ENCODE assay signal across 1 cellular context in the genomic region with DNA sequence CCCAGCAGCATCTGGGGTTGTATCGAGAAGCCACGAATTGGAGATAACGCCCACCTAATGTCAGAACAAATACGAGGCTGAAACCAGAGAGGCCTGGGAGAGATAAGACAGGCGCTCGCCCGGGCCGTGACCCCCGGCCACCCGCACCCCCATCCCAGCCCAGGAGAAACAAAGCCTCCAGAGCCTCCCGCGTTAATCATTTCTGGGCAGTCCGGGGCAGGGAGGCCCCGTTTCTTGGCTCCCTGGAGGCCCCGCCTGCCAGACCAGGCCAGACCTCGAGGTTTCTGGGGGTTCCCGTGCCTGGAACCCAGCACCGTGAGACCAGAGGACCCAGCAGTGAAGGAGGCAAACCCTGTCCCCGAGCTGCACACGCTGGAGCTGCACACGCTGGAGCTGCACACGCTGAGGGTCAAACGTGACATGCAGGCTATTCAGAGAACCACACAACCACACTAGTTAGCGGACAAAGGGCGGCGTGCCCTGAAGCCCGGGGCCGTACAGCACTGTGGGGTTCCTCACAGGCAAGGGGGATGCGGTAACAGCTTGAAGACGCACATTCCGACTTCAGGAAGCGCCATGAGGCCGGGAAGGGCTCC.
TF ChIP-seq lines count a peak whose summit lies in the region.

No MANE protein-coding gene starts in this region.

TF ChIP-seq in HepG2, 621 proteins besides CTCF, POLR2A, EP300 and RAD21 (continued from another document and continues in another):
- TF ChIP-seq BRD4 (CRISPR knock-in tag; IDR thresholded peaks at IDR 0.05) (no peak), ZNF775 (CRISPR knock-in tag; IDR thresholded peaks at IDR 0.05; ENCODE audit: borderline replicate concordance) (no peak), ZSCAN22 (CRISPR knock-in tag; IDR thresholded peaks at IDR 0.05) (no peak), ZNF770 (CRISPR knock-in tag; IDR thresholded peaks at IDR 0.05) (peak; percentile 54; the same call in 1 of the 2 replicates), ETV5 (CRISPR knock-in tag; IDR thresholded peaks at IDR 0.05; ENCODE audit: borderline replicate concordance) (no peak), ZBTB42 (CRISPR knock-in tag; IDR thresholded peaks at IDR 0.05) (no peak), GABPA (IDR thresholded peaks at IDR 0.05; ENCODE audit: low read depth, low read length) (no peak), GABPA (CRISPR knock-in tag; IDR thresholded peaks at IDR 0.05; ENCODE audit: low read depth) (no peak), ZFP41 (CRISPR knock-in tag; IDR thresholded peaks at IDR 0.05; ENCODE audit: borderline replicate concordance) (no peak), NR2F2 (IDR thresholded peaks at IDR 0.05; ENCODE audit: borderline replicate concordance, low read depth) (no peak), ZNF274 (CRISPR knock-in tag; IDR thresholded peaks at IDR 0.05) (0 out of 2 replicates have a peak, but pooled peaks have one; percentile 21), NBN (conservative IDR thresholded peaks at IDR 0.05) (no peak), CENPT (CRISPR knock-in tag; IDR thresholded peaks at IDR 0.05; ENCODE audit: low read depth) (no peak), JDP2 (CRISPR knock-in tag; IDR thresholded peaks at IDR 0.05; ENCODE audit: borderline replicate concordance) (no peak), IRF2 (CRISPR knock-in tag; IDR thresholded peaks at IDR 0.05) (no peak), PHF8 (CRISPR knock-in tag; IDR thresholded peaks at IDR 0.05) (peak; percentile 26; the same call in 1 of the 2 replicates), GLI4 (CRISPR knock-in tag; IDR thresholded peaks at IDR 0.05; ENCODE audit: borderline replicate concordance) (no peak), ZNF761 (CRISPR knock-in tag; conservative IDR thresholded peaks at IDR 0.05) (0 out of 2 replicates have a peak, but pooled peaks have one; percentile 49), ZNF337 (CRISPR knock-in tag; IDR thresholded peaks at IDR 0.05; ENCODE audit: borderline replicate concordance, low read depth) (no peak), ZBTB10 (CRISPR knock-in tag; IDR thresholded peaks at IDR 0.05; ENCODE audit: borderline replicate concordance) (peak; percentile 81), SIX4 (CRISPR knock-in tag; IDR thresholded peaks at IDR 0.05) (peak; percentile 80), BCL6 (CRISPR knock-in tag; IDR thresholded peaks at IDR 0.05) (peak; percentile 74), PITX1 (CRISPR knock-in tag; IDR thresholded peaks at IDR 0.05) (peak; percentile 56; the same call in 1 of the 2 replicates)
- TF ChIP-seq, protein P1, sequence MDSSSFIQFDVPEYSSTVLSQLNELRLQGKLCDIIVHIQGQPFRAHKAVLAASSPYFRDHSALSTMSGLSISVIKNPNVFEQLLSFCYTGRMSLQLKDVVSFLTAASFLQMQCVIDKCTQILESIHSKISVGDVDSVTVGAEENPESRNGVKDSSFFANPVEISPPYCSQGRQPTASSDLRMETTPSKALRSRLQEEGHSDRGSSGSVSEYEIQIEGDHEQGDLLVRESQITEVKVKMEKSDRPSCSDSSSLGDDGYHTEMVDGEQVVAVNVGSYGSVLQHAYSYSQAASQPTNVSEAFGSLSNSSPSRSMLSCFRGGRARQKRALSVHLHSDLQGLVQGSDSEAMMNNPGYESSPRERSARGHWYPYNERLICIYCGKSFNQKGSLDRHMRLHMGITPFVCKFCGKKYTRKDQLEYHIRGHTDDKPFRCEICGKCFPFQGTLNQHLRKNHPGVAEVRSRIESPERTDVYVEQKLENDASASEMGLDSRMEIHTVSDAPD (CRISPR knock-in tag; IDR thresholded peaks at IDR 0.05): no peak
- TF ChIP-seq, protein P2, sequence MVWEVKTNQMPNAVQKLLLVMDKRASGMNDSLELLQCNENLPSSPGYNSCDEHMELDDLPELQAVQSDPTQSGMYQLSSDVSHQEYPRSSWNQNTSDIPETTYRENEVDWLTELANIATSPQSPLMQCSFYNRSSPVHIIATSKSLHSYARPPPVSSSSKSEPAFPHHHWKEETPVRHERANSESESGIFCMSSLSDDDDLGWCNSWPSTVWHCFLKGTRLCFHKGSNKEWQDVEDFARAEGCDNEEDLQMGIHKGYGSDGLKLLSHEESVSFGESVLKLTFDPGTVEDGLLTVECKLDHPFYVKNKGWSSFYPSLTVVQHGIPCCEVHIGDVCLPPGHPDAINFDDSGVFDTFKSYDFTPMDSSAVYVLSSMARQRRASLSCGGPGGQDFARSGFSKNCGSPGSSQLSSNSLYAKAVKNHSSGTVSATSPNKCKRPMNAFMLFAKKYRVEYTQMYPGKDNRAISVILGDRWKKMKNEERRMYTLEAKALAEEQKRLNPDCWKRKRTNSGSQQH (CRISPR knock-in tag; IDR thresholded peaks at IDR 0.05; ENCODE audit: low read depth): no peak
- TF ChIP-seq, protein P3, sequence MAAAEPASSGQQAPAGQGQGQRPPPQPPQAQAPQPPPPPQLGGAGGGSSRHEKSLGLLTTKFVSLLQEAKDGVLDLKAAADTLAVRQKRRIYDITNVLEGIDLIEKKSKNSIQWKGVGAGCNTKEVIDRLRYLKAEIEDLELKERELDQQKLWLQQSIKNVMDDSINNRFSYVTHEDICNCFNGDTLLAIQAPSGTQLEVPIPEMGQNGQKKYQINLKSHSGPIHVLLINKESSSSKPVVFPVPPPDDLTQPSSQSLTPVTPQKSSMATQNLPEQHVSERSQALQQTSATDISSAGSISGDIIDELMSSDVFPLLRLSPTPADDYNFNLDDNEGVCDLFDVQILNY (CRISPR knock-in tag; conservative IDR thresholded peaks at IDR 0.05): no peak
- TF ChIP-seq, protein P4, sequence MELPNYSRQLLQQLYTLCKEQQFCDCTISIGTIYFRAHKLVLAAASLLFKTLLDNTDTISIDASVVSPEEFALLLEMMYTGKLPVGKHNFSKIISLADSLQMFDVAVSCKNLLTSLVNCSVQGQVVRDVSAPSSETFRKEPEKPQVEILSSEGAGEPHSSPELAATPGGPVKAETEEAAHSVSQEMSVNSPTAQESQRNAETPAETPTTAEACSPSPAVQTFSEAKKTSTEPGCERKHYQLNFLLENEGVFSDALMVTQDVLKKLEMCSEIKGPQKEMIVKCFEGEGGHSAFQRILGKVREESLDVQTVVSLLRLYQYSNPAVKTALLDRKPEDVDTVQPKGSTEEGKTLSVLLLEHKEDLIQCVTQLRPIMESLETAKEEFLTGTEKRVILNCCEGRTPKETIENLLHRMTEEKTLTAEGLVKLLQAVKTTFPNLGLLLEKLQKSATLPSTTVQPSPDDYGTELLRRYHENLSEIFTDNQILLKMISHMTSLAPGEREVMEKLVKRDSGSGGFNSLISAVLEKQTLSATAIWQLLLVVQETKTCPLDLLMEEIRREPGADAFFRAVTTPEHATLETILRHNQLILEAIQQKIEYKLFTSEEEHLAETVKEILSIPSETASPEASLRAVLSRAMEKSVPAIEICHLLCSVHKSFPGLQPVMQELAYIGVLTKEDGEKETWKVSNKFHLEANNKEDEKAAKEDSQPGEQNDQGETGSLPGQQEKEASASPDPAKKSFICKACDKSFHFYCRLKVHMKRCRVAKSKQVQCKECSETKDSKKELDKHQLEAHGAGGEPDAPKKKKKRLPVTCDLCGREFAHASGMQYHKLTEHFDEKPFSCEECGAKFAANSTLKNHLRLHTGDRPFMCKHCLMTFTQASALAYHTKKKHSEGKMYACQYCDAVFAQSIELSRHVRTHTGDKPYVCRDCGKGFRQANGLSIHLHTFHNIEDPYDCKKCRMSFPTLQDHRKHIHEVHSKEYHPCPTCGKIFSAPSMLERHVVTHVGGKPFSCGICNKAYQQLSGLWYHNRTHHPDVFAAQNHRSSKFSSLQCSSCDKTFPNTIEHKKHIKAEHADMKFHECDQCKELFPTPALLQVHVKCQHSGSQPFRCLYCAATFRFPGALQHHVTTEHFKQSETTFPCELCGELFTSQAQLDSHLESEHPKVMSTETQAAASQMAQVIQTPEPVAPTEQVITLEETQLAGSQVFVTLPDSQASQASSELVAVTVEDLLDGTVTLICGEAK (IDR thresholded peaks at IDR 0.05): no peak
- TF ChIP-seq, protein P4 (CRISPR knock-in tag; IDR thresholded peaks at IDR 0.05): peak; percentile 15; the same call in 1 of the 2 replicates
- TF ChIP-seq, protein P5, sequence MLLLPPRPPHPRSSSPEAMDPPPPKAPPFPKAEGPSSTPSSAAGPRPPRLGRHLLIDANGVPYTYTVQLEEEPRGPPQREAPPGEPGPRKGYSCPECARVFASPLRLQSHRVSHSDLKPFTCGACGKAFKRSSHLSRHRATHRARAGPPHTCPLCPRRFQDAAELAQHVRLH (CRISPR knock-in tag; IDR thresholded peaks at IDR 0.05; ENCODE audit: borderline replicate concordance, low read depth): no peak
- TF ChIP-seq, protein P6, sequence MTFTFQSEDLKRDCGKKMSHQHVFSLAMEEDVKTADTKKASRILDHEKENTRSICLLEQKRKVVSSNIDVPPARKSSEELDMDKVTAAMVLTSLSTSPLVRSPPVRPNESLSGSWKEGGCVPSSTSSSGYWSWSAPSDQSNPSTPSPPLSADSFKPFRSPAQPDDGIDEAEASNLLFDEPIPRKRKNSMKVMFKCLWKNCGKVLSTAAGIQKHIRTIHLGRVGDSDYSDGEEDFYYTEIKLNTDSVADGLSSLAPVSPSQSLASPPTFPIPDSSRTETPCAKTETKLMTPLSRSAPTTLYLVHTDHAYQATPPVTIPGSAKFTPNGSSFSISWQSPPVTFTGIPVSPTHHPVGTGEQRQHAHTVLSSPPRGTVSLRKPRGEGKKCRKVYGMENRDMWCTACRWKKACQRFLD (CRISPR knock-in tag; IDR thresholded peaks at IDR 0.05; ENCODE audit: borderline replicate concordance): no peak
- TF ChIP-seq, protein P7, sequence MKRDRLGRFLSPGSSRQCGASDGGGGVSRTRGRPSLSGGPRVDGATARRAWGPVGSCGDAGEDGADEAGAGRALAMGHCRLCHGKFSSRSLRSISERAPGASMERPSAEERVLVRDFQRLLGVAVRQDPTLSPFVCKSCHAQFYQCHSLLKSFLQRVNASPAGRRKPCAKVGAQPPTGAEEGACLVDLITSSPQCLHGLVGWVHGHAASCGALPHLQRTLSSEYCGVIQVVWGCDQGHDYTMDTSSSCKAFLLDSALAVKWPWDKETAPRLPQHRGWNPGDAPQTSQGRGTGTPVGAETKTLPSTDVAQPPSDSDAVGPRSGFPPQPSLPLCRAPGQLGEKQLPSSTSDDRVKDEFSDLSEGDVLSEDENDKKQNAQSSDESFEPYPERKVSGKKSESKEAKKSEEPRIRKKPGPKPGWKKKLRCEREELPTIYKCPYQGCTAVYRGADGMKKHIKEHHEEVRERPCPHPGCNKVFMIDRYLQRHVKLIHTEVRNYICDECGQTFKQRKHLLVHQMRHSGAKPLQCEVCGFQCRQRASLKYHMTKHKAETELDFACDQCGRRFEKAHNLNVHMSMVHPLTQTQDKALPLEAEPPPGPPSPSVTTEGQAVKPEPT (CRISPR knock-in tag; IDR thresholded peaks at IDR 0.05; ENCODE audit: low read depth): 0 out of 2 replicates have a peak, but pooled peaks have one; percentile 15
